ENCODE assay signal across 8 cellular contexts in the genomic region with DNA sequence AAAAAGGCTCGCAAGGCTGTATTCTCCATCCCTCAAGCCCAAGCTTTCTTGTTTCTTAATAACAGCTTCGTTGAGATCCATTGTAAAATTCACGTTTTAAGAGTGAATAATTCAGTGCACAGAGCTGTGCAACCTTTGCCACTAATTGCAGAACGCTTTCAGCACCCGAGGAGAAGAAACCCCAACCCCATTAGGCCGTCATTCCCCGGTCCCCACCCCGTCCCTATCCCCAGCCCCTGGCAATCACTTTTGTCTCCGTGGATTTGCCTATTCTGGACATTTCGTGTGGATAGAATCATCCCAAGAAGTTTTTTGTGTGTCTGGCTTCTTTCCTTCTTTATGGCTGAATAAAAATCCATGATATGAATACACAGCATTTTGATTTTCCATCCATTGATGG. TPM values are rescaled to one million over a fixed set of nuclear protein-coding genes. Genes with fewer than 3 reads are reported as not detected.
A peak's percentile ranks its signal among the peaks of the same experiment; 100 is the strongest.
DNase-seq lines count a peak whose midpoint lies in the region; ATAC-seq and TF ChIP-seq lines count a peak whose summit lies in the region.
"Not testable (repeated sequence)": the region's sequence is repeated elsewhere in the genome, so short reads cannot be mapped to it uniquely, and the experiment has no call there.

No MANE protein-coding gene starts in this region.

- not testable (repeated sequence) for H3K9me3 Mint-ChIP-seq in activated CD4-positive, alpha-beta memory T cell treated with anti-CD3 and anti-CD28 coated beads for 36 hours; mesothelial cell of epicardium

- H3K27ac ChIP-seq in KOPT-K1 (ENCODE audit: low read depth, low read length, poor library complexity, severe bottlenecking) (peak overlapping the region; percentile 22), cingulate gyrus (ENCODE audit: low read depth, low read length) (peak overlapping the region; percentile 57), uterus (peak overlapping the region; percentile 71 to 89)

- not testable (repeated sequence) for H3K27me3 ChIP-seq in uterus

- H3K9me3 ChIP-seq in KOPT-K1 (ENCODE audit: insufficient read depth, low read length, poor library complexity, severe bottlenecking); uterus: not testable (repeated sequence)

- intact Hi-C loops in activated CD4-positive, alpha-beta memory T cell treated with anti-CD3 and anti-CD28 coated beads for 36 hours (cut with micrococcal nuclease); Right ventricle myocardium superior (cut with DNase I); sciatic nerve (cut with DNase I); uterus (cut with DNase I; ENCODE audit: low total_unique reads): not testable (repeated sequence)

- POLR2A ChIA-PET in activated CD4-positive, alpha-beta memory T cell treated with anti-CD3 and anti-CD28 coated beads for 36 hours (lab: Charles Lee), result not testable (repeated sequence)

- H3K4me3 ChIP-seq in GM08714 (ENCODE audit: low read length) (peak overlapping the region; percentile 73; the same call in 1 of the 2 replicates), uterus (peak overlapping the region in 1 of 2 donors; percentile 28)

- not testable (repeated sequence) for H3K27me3 Mint-ChIP-seq in activated CD4-positive, alpha-beta memory T cell treated with anti-CD3 and anti-CD28 coated beads for 36 hours; mesothelial cell of epicardium (ENCODE audit: low read depth)

- TF ChIP-seq CTCF in mesothelial cell of epicardium (IDR thresholded peaks at IDR 0.05; ENCODE audit: unreplicated experiment); uterus (IDR thresholded peaks at IDR 0.05): not testable (repeated sequence)

- CTCF ChIA-PET in activated CD4-positive, alpha-beta memory T cell treated with anti-CD3 and anti-CD28 coated beads for 36 hours (lab: Charles Lee), result not testable (repeated sequence)

- ATAC-seq in Right ventricle myocardium superior (ENCODE audit: poor library complexity) (peak; percentile 16), sciatic nerve (peak; percentile 33)

- H3K4me3 Mint-ChIP-seq in activated CD4-positive, alpha-beta memory T cell treated with anti-CD3 and anti-CD28 coated beads for 36 hours, result peak overlapping the region; percentile 29
- peak overlapping the region; percentile 36 for H3K4me3 Mint-ChIP-seq in mesothelial cell of epicardium

- TF ChIP-seq POLR2A in uterus (IDR thresholded peaks at IDR 0.05), result not testable (repeated sequence)

- DNase-seq in activated CD4-positive, alpha-beta memory T cell treated with anti-CD3 and anti-CD28 coated beads for 36 hours, result peak; percentile 13
- DNase-seq in Right ventricle myocardium superior; mesothelial cell of epicardium (ENCODE audit: low spot score in 2 of 2, unreplicated experiment in 2 of 2); sciatic nerve (ENCODE audit: low spot score); uterus: not testable (repeated sequence)

- not testable (repeated sequence) for H3K4me1 ChIP-seq in uterus

- not testable (repeated sequence) for H3K27ac Mint-ChIP-seq in activated CD4-positive, alpha-beta memory T cell treated with anti-CD3 and anti-CD28 coated beads for 36 hours
- peak overlapping the region; percentile 56 for H3K27ac Mint-ChIP-seq in mesothelial cell of epicardium

- not testable (repeated sequence) for H3K4me1 Mint-ChIP-seq in activated CD4-positive, alpha-beta memory T cell treated with anti-CD3 and anti-CD28 coated beads for 36 hours (ENCODE audit: low read depth); mesothelial cell of epicardium

- not testable (repeated sequence) for H3K36me3 Mint-ChIP-seq in activated CD4-positive, alpha-beta memory T cell treated with anti-CD3 and anti-CD28 coated beads for 36 hours; mesothelial cell of epicardium

- H3K36me3 ChIP-seq in KOPT-K1 (ENCODE audit: insufficient read depth, low read length); uterus: not testable (repeated sequence)

RNA-seq across cellular contexts. Expression of a gene that starts 1.0 kb away (rescaled TPM):
- 1 to 10 TPM; 5.3 to 6.0 TPM for total RNA-seq in activated CD4-positive, alpha-beta memory T cell treated with anti-CD3 and anti-CD28 coated beads for 36 hours
- total RNA-seq in Right ventricle myocardium superior (36.7 TPM), mesothelial cell of epicardium (71.6 to 75.2 TPM (median 72.6 TPM) in 3 replicates), sciatic nerve (76.8 TPM), uterus (10 to 100 TPM; 24.3 to 92.7 (median 66.4) TPM)

RNA-seq across cellular contexts. Expression of a gene that starts 19.8 kb away (rescaled TPM):
- 10 to 100 TPM; 46.1 to 47.3 TPM for total RNA-seq in activated CD4-positive, alpha-beta memory T cell treated with anti-CD3 and anti-CD28 coated beads for 36 hours
- 52.6 TPM for total RNA-seq in Right ventricle myocardium superior
- total RNA-seq in mesothelial cell of epicardium, result 37.5 to 39.1 TPM (median 38.6 TPM) in 3 replicates
- 30.5 TPM for total RNA-seq in sciatic nerve
- 10 to 100 TPM in 3 of 4 donors, 1 to 10 TPM in 1; 7.4 to 52.6 (median 33.0) TPM for total RNA-seq in uterus

Comparison
In these comparisons a context has a peak if more than half of its experiments do, and no peak if none do; other contexts are left out.
1. H3K27ac ChIP-seq: peak in every context shown above with its lines; median percentile 80 in uterus; 57 in cingulate gyrus; 22 in KOPT-K1.